ENCODE assay signal across 8 cellular contexts in the genomic region with DNA sequence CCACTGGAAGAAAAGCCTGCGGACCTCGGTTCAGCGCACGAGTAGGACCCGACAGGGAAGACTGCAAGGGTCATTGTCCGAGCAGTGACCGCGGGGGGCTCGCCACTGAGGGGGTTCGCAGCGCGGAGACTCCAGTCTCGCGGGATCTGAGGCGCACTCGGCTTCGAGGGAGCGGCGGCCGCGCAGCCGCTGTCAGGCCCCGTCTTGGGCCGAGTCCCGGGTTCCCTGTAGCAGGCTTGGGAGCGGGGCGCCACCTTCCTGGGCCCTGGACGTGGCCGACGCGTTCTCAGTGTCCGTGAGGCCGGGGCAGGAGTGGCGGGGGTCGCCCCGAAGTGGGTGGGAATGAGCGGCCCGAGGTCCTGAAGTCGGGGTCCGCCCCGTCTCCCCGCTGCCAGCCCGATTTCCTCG. TPM values are rescaled to one million over a fixed set of nuclear protein-coding genes. Genes with fewer than 3 reads are reported as not detected.
DNase-seq lines count a peak whose midpoint lies in the region; ATAC-seq and TF ChIP-seq lines count a peak whose summit lies in the region.

No MANE protein-coding gene starts in this region.

- peak overlapping the region; percentile 88 for H3K9ac ChIP-seq in iPS-20b (ENCODE audit: low read depth, low read length)

- H3K27me3 Mint-ChIP-seq in activated CD4-positive, alpha-beta T cell treated with anti-CD3 and anti-CD28 coated beads, Interleukin-2, amount 10 ng/mL, durations not matched to agents 7 days and 5 days = no peaks in the 10 kb centered on the region
- no peaks in the 10 kb centered on the region for H3K27me3 Mint-ChIP-seq in activated naive CD8-positive, alpha-beta T cell treated with anti-CD3 and anti-CD28 coated beads, Interleukin-2, amount 50 U/mL, for 24 hours

- CTCF ChIA-PET in activated CD4-positive, alpha-beta T cell treated with anti-CD3 and anti-CD28 coated beads, Interleukin-2, amount 10 ng/mL, durations not matched to agents 7 days and 5 days (lab: Charles Lee) = interaction anchor here (1.0 to 4.4 kb wide), 4 partner anchors 9 to 235 kb away, joined by 3 to 34 read pairs (median 9); partner anchors contain the start of genes ABCA7 and ATP5F1D

- H3K27ac ChIP-seq in iPS-20b (ENCODE audit: low read length) (peak overlapping the region; percentile 90), substantia nigra (ENCODE audit: low read depth, low read length, poor library complexity, severe bottlenecking) (peak overlapping the region; percentile 97)

- peak overlapping the region; percentile 63; the same call in 1 of the 2 replicates for H3K4me3 ChIP-seq in iPS-20b (ENCODE audit: low read length)

- H3K27ac Mint-ChIP-seq in activated CD4-positive, alpha-beta T cell treated with anti-CD3 and anti-CD28 coated beads, Interleukin-2, amount 10 ng/mL, durations not matched to agents 7 days and 5 days = no peak overlapping the region
- H3K27ac Mint-ChIP-seq in activated naive CD8-positive, alpha-beta T cell treated with anti-CD3 and anti-CD28 coated beads, Interleukin-2, amount 50 U/mL, for 24 hours = peak overlapping the region; percentile 79

- peaks cover 57% of the 10 kb centered on the region for H3K4me1 Mint-ChIP-seq in activated CD4-positive, alpha-beta T cell treated with anti-CD3 and anti-CD28 coated beads, Interleukin-2, amount 10 ng/mL, durations not matched to agents 7 days and 5 days
- H3K4me1 Mint-ChIP-seq in activated naive CD8-positive, alpha-beta T cell treated with anti-CD3 and anti-CD28 coated beads, Interleukin-2, amount 50 U/mL, for 24 hours = peaks cover 60% of the 10 kb centered on the region

- H3K9me3 ChIP-seq in iPS-20b (ENCODE audit: insufficient read depth, low read depth, low read length) = no peaks in the 10 kb centered on the region

- peaks cover 57% of the 10 kb centered on the region for H3K36me3 Mint-ChIP-seq in activated CD4-positive, alpha-beta T cell treated with anti-CD3 and anti-CD28 coated beads, Interleukin-2, amount 10 ng/mL, durations not matched to agents 7 days and 5 days (ENCODE audit: low read depth)
- peaks cover 52% of the 10 kb centered on the region for H3K36me3 Mint-ChIP-seq in activated naive CD8-positive, alpha-beta T cell treated with anti-CD3 and anti-CD28 coated beads, Interleukin-2, amount 50 U/mL, for 24 hours (ENCODE audit: low read depth)

- H3K27me3 ChIP-seq in iPS-20b (ENCODE audit: insufficient read depth, low read length) = no peaks in the 10 kb centered on the region

- H3K36me3 ChIP-seq in iPS-20b (ENCODE audit: insufficient read depth, low read depth, low read length) = peaks cover 53% of the 10 kb centered on the region

- no peak for TF ChIP-seq CTCF in GM10266 (IDR thresholded peaks at IDR 0.05; ENCODE audit: control insufficient read depth, insufficient read depth, low read depth, missing control alignments)

- POLR2A ChIA-PET in activated CD4-positive, alpha-beta T cell treated with anti-CD3 and anti-CD28 coated beads, Interleukin-2, amount 10 ng/mL, durations not matched to agents 7 days and 5 days (lab: Charles Lee) = interaction anchor here (1.4 kb wide), 1 partner anchor 22 kb away, joined by 3 read pairs; no protein-coding TSS in a partner anchor

- ATAC-seq in activated naive CD8-positive, alpha-beta T cell treated with anti-CD3 and anti-CD28 coated beads, Interleukin-2, amount 50 U/mL, for 24 hours = no peak

- H3K9me3 Mint-ChIP-seq in activated CD4-positive, alpha-beta T cell treated with anti-CD3 and anti-CD28 coated beads, Interleukin-2, amount 10 ng/mL, durations not matched to agents 7 days and 5 days = no peaks in the 10 kb centered on the region
- H3K9me3 Mint-ChIP-seq in activated naive CD8-positive, alpha-beta T cell treated with anti-CD3 and anti-CD28 coated beads, Interleukin-2, amount 50 U/mL, for 24 hours = no peaks in the 10 kb centered on the region

- H3K4me3 Mint-ChIP-seq in activated CD4-positive, alpha-beta T cell treated with anti-CD3 and anti-CD28 coated beads, Interleukin-2, amount 10 ng/mL, durations not matched to agents 7 days and 5 days = peak overlapping the region; percentile 63
- H3K4me3 Mint-ChIP-seq in activated naive CD8-positive, alpha-beta T cell treated with anti-CD3 and anti-CD28 coated beads, Interleukin-2, amount 50 U/mL, for 24 hours = peak overlapping the region; percentile 73

- DNase-seq in activated CD4-positive, alpha-beta T cell treated with anti-CD3 and anti-CD28 coated beads, Interleukin-2, amount 10 ng/mL, durations not matched to agents 7 days and 5 days = no peak
- no peak for DNase-seq in activated CD4-positive, alpha-beta T cell treated with anti-CD3 and anti-CD28 coated beads for 48 hours
- no peak for DNase-seq in activated naive CD8-positive, alpha-beta T cell treated with anti-CD3 and anti-CD28 coated beads, Interleukin-2, amount 50 U/mL, for 24 hours
- DNase-seq in substantia nigra (lab: John Stamatoyannopoulos, UW) (peak in 3 of 49 donors; percentile 54 to 69 (median 65)), GM10266 (ENCODE audit: extremely low spot score) (no peak), iPS-NIHi7 (ENCODE audit: extremely low spot score) (no peak)
- DNase-seq in activated effector memory CD4-positive, alpha-beta T cell treated with anti-CD3 and anti-CD28 coated beads, Interleukin-2, amount 50 U/mL, for 16 hours = no peak

- peaks cover 5% of the 10 kb centered on the region for H3K4me1 ChIP-seq in iPS-20b (ENCODE audit: insufficient read depth, low read length)

RNA-seq across cellular contexts. Expression of gene FAM174C, which starts 0.5 kb away (rescaled TPM):
- 10 to 100 TPM; 47.8 to 51.5 TPM for total RNA-seq in activated CD4-positive, alpha-beta T cell treated with anti-CD3 and anti-CD28 coated beads, Interleukin-2, amount 10 ng/mL, durations not matched to agents 7 days and 5 days

RNA-seq across cellular contexts. Expression of gene CIRBP, which starts 5.7 kb away (rescaled TPM):
- 100 to 1,000 TPM; 169 to 224 TPM for total RNA-seq in activated CD4-positive, alpha-beta T cell treated with anti-CD3 and anti-CD28 coated beads, Interleukin-2, amount 10 ng/mL, durations not matched to agents 7 days and 5 days

RNA-seq across cellular contexts. Expression of gene EFNA2, which starts 10.8 kb away (rescaled TPM):
- not detected for total RNA-seq in activated CD4-positive, alpha-beta T cell treated with anti-CD3 and anti-CD28 coated beads, Interleukin-2, amount 10 ng/mL, durations not matched to agents 7 days and 5 days

RNA-seq across cellular contexts. Expression of gene MIDN, which starts 26.5 kb away (rescaled TPM):
- 10 to 100 TPM; 58.0 to 65.7 TPM for total RNA-seq in activated CD4-positive, alpha-beta T cell treated with anti-CD3 and anti-CD28 coated beads, Interleukin-2, amount 10 ng/mL, durations not matched to agents 7 days and 5 days

RNA-seq across cellular contexts. Expression of gene ATP5F1D, which starts 33.3 kb away (rescaled TPM):
- 100 to 1,000 TPM; 151 to 166 TPM for total RNA-seq in activated CD4-positive, alpha-beta T cell treated with anti-CD3 and anti-CD28 coated beads, Interleukin-2, amount 10 ng/mL, durations not matched to agents 7 days and 5 days
